1 cellular context compared by ENCODE assay signal in genomic region chr3:50210176-50210509, GRCh38.
TF ChIP-seq lines count a peak whose summit lies in the region.

No MANE protein-coding gene starts in this region.

TF ChIP-seq in H1, 55 proteins besides CTCF, POLR2A, EP300 and RAD21:
- TF ChIP-seq EZH2 (IDR thresholded peaks at IDR 0.05; ENCODE audit: low read depth, low read length, severe bottlenecking) (no peak), BCL11A (IDR thresholded peaks at IDR 0.05; ENCODE audit: low read depth in 2 of 2, low read length in 2 of 2) (no peak)
TF ChIP-seq in H1: peak in this region for 0.
